Comparison of ENCODE assay signal across 1 cellular context in the genomic region with DNA sequence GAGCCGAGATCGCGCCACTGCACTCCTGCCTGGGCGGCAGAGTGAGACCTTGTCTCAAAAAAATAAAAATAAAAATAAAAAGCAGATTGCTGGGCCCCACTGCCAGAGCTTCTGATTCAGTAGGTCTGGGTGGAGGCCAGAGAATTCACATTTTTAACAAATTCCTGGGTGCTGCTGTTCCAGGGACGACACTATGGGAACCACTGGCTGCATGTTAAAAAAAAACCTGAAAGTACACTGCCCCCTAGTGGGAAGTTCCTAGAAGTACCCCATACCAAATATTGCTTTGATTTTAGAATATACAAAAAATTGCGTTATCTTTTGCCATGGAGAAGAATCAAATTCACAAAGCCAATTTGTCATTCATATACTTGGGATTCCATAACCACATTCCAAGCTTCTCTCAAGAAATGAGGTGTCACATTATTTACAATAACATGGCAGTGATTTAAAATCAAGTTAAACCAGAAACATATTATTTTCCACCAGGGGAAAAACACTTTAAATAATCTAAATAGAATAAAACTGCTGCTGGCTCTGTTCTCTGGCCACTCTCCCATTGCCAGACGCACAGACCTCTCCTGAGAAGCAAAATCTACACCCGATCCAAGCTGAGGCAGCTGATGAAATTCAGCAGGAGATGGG.
A peak's percentile ranks its signal among the peaks of the same experiment; 100 is the strongest.
TF ChIP-seq lines count a peak whose summit lies in the region.

No MANE protein-coding gene starts in this region.

TF ChIP-seq in GM12878, 131 proteins besides CTCF, POLR2A, EP300 and RAD21:
- TF ChIP-seq ZBED1 (IDR thresholded peaks at IDR 0.05; ENCODE audit: borderline replicate concordance) (no peak), ZNF207 (IDR thresholded peaks at IDR 0.05; ENCODE audit: borderline replicate concordance) (no peak), EGR1 (IDR thresholded peaks at IDR 0.05; ENCODE audit: borderline replicate concordance in 1 of 2, low read depth in 2 of 2, low read length in 2 of 2) (no peak), NR2C2 (IDR thresholded peaks at IDR 0.05; ENCODE audit: borderline replicate concordance, control insufficient read depth, insufficient read length, low read depth) (no peak), PAX8 (IDR thresholded peaks at IDR 0.05) (no peak), ZNF384 (IDR thresholded peaks at IDR 0.05; ENCODE audit: borderline replicate concordance, low read depth, low read length) (0 out of 2 replicates have a peak, but pooled peaks have one; percentile 39), SUZ12 (IDR thresholded peaks at IDR 0.05; ENCODE audit: unreplicated experiment) (no peak), CREB1 (IDR thresholded peaks at IDR 0.05; ENCODE audit: low read depth) (no peak), ZSCAN29 (IDR thresholded peaks at IDR 0.05) (no peak), SMC3 (IDR thresholded peaks at IDR 0.05; ENCODE audit: borderline replicate concordance, low read length) (peak; percentile 71; the same call in 1 of the 2 replicates), JUNB (IDR thresholded peaks at IDR 0.05) (no peak)
- TF ChIP-seq, protein P1, sequence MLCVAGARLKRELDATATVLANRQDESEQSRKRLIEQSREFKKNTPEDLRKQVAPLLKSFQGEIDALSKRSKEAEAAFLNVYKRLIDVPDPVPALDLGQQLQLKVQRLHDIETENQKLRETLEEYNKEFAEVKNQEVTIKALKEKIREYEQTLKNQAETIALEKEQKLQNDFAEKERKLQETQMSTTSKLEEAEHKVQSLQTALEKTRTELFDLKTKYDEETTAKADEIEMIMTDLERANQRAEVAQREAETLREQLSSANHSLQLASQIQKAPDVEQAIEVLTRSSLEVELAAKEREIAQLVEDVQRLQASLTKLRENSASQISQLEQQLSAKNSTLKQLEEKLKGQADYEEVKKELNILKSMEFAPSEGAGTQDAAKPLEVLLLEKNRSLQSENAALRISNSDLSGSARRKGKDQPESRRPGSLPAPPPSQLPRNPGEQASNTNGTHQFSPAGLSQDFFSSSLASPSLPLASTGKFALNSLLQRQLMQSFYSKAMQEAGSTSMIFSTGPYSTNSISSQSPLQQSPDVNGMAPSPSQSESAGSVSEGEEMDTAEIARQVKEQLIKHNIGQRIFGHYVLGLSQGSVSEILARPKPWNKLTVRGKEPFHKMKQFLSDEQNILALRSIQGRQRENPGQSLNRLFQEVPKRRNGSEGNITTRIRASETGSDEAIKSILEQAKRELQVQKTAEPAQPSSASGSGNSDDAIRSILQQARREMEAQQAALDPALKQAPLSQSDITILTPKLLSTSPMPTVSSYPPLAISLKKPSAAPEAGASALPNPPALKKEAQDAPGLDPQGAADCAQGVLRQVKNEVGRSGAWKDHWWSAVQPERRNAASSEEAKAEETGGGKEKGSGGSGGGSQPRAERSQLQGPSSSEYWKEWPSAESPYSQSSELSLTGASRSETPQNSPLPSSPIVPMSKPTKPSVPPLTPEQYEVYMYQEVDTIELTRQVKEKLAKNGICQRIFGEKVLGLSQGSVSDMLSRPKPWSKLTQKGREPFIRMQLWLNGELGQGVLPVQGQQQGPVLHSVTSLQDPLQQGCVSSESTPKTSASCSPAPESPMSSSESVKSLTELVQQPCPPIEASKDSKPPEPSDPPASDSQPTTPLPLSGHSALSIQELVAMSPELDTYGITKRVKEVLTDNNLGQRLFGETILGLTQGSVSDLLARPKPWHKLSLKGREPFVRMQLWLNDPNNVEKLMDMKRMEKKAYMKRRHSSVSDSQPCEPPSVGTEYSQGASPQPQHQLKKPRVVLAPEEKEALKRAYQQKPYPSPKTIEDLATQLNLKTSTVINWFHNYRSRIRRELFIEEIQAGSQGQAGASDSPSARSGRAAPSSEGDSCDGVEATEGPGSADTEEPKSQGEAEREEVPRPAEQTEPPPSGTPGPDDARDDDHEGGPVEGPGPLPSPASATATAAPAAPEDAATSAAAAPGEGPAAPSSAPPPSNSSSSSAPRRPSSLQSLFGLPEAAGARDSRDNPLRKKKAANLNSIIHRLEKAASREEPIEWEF (IDR thresholded peaks at IDR 0.05; ENCODE audit: insufficient replicate concordance, low read depth, low read length), result no peak
